ENCODE assay signal across 11 cellular contexts in genomic region chr1:209613351-209614150, GRCh38. TPM values are rescaled to one million over a fixed set of nuclear protein-coding genes. Genes with fewer than 3 reads are reported as not detected.
"Had no signal": no experiment of that assay in that cellular context is flagged by ENCODE, and none has a peak within 500 bp of the region (broad histone marks: within the 10 kb centered on the region; RNA-seq: fewer than 3 reads in every experiment).

No MANE protein-coding gene starts in this region.

- H3K27me3 ChIP-seq: cardiac muscle cell, dorsolateral prefrontal cortex, suprapubic skin, upper lobe of left lung had no signal

- ATAC-seq: activated naive CD8-positive, alpha-beta T cell treated with anti-CD3 and anti-CD28 coated beads, Interleukin-2, amount 50 U/mL, for 24 hours; right cardiac atrium had no signal

- H3K27ac ChIP-seq: cardiac muscle cell, suprapubic skin, upper lobe of left lung had no signal

- H3K36me3 ChIP-seq: cardiac muscle cell, suprapubic skin had no signal

- H3K4me1 ChIP-seq: upper lobe of left lung had no signal

- H3K9me3 ChIP-seq: suprapubic skin, upper lobe of left lung had no signal

- DNase-seq: activated naive CD4-positive, alpha-beta T cell; activated naive CD8-positive, alpha-beta T cell treated with anti-CD3 and anti-CD28 coated beads, Interleukin-2, amount 50 U/mL, for 24 hours; dorsolateral prefrontal cortex; endodermal cell; right cardiac atrium had no signal

- H3K4me3 ChIP-seq: cardiac muscle cell, dorsolateral prefrontal cortex, suprapubic skin, upper lobe of left lung had no signal

RNA-seq across cellular contexts. Expression of gene CAMK1G, which starts 30.0 kb away (rescaled TPM):
- total RNA-seq: activated CD8-positive, alpha-beta memory T cell treated with anti-CD3 and anti-CD28 coated beads for 36 hours; mesenteric fat pad; omental fat pad had no signal
